ENCODE assay signal across 15 cellular contexts in the genomic region with DNA sequence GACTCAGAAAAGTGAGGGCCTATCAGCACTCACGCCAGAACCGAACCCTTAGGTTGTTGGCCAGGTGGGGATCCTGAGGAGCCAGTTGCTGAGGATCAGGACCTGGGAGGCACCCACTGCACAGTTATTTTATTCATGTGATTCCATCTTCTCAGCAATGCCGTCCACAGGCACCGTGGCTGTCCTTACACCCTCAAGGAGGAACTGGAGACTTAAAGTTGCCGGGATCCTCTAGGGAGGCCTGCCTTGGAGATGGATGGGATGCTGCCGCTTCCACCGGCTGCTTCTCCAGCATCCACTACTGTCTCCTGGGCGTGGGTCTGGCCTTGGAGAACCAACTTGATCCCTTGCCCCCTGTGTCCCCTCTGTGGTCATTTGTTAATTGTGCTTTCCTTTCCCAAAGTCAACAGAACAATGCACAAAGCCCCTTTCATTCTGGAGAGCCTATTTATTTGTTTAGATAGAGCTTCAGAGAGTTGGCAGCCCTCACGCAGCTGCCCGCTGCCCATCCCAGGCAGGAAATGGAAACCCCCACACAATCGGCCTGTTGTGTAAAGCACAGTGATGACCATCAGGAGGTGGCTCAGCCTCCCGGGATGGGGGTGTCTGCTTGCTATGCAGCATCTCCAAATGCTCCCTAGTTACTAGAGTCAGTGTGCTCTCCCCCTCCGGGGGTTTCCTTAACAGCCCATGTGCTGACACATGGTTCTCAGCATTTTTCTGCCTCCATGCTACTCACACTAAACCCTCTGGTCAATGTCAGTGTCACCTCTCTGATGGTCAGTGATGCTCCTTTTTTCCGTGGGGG. TPM values are rescaled to one million over a fixed set of nuclear protein-coding genes. Genes with fewer than 3 reads are reported as not detected.
DNase-seq lines count a peak whose midpoint lies in the region; ATAC-seq and TF ChIP-seq lines count a peak whose summit lies in the region.
"Had no signal": no experiment of that assay in that cellular context is flagged by ENCODE, and none has a peak within 500 bp of the region (broad histone marks: within the 10 kb centered on the region; RNA-seq: fewer than 3 reads in every experiment).

No MANE protein-coding gene starts in this region.

- H3K9me3 Mint-ChIP-seq in Calu3 (ENCODE audit: low read depth, unreplicated experiment) = no peaks in the 10 kb centered on the region

- DNase-seq in Calu3 = peak; percentile 89
- DNase-seq in NCI-H748 (lab: John Stamatoyannopoulos, UW; ENCODE audit: unreplicated experiment) = peak; percentile 93
- DNase-seq in dorsolateral prefrontal cortex = peak in 9 of 10 donors; percentile 50 to 84 (median 75)
- peak in 48 of 56 donors; percentile 7 to 83 (median 62) for DNase-seq in nucleus accumbens (lab: John Stamatoyannopoulos, UW)
- DNase-seq in GM19240 (ENCODE audit: insufficient read length, low spot score) = no peak
- DNase-seq in EL = no peak
- DNase-seq: HCEC 1CT, NCI-H226, small intestine, uterus had no signal

- H3K27me3 ChIP-seq in dorsolateral prefrontal cortex = peaks cover 0 to 38% (median 0%) of the 10 kb centered on the region in 45 donors
- H3K27me3 ChIP-seq: BLaER1 treated with 17β-estradiol and CSF1 and Interleukin-3, amounts not matched to agents 10 nM and 100 nM; uterus had no signal

- no TSS peak for BruUV-seq in Calu3 (replicated peaks; lab: Mats Ljungman, UMichigan)

- intact Hi-C loops in Calu3 (cut with micrococcal nuclease; ENCODE audit: unreplicated experiment) = no loop called here
- intact Hi-C loops in dorsolateral prefrontal cortex (cut with DNase I) = no loop called here

- no peak overlapping the region for H3K27ac ChIP-seq in dorsolateral prefrontal cortex
- H3K27ac ChIP-seq: BLaER1 treated with 17β-estradiol and CSF1 and Interleukin-3, amounts not matched to agents 10 nM and 100 nM; epithelial cell of prostate; RWPE1; uterus had no signal

- H3K4me3 ChIP-seq in dorsolateral prefrontal cortex = peak overlapping the region in 1 of 59 donors; percentile 22
- H3K4me3 ChIP-seq: BLaER1 treated with 17β-estradiol and CSF1 and Interleukin-3, amounts not matched to agents 10 nM and 100 nM; uterus had no signal

- ATAC-seq in HG03196 (IDR thresholded peaks at IDR 0.05; ENCODE audit: unreplicated experiment) = no peak
- no peak for ATAC-seq in HG03378 (IDR thresholded peaks at IDR 0.05; ENCODE audit: unreplicated experiment)

- H3K36me3 Mint-ChIP-seq in Calu3 (ENCODE audit: insufficient read depth, unreplicated experiment) = peaks cover 21% of the 10 kb centered on the region

- H3K27ac Mint-ChIP-seq in Calu3 (ENCODE audit: unreplicated experiment) = peak overlapping the region; percentile 75

- no peak overlapping the region for H3K4me3 Mint-ChIP-seq in Calu3 (ENCODE audit: low read depth, unreplicated experiment)

- no peaks in the 10 kb centered on the region for H3K27me3 Mint-ChIP-seq in Calu3 (ENCODE audit: unreplicated experiment)

- CTCF ChIA-PET in Calu3 (lab: Charles Lee) = interaction anchor here (1.2 to 1.4 kb wide), 3 partner anchors 11 to 53 kb away, joined by 3 to 5 read pairs (median 4); a partner anchor contains a TSS

- TF ChIP-seq CTCF in Calu3 (IDR thresholded peaks at IDR 0.05; ENCODE audit: unreplicated experiment) (no peak), dorsolateral prefrontal cortex (IDR thresholded peaks at IDR 0.05 in 54 of 56, conservative IDR thresholded peaks at IDR 0.05 in 2 of 56; ENCODE audit: low read depth in 1 of 56, partially characterized antibody in 56 of 56) (peak in 4 of 56 donors; percentile 9 to 35 (median 22))

- H3K4me1 Mint-ChIP-seq in Calu3 (ENCODE audit: low read depth, unreplicated experiment) = peaks cover 59% of the 10 kb centered on the region

RNA-seq across cellular contexts. Expression of a gene that starts 52.9 kb away (rescaled TPM):
- total RNA-seq in Calu3 (2022) = 221 and 315 TPM in 2 replicates
- total RNA-seq in dorsolateral prefrontal cortex = 10 to 100 TPM in 116 of 120 experiments, 1 to 10 TPM in 4; 6.7 to 98.7 (median 22.3) TPM

Comparison
In these comparisons a context has a peak if more than half of its experiments do, and no peak if none do; other contexts are left out.
1. DNase-seq: peak in Calu3 (single experiment), NCI-H748 (single experiment), dorsolateral prefrontal cortex (9 of 10) and nucleus accumbens (48 of 56); none in GM19240 (single experiment) and EL (single experiment).